1 cellular context compared by ENCODE assay signal in the genomic region with DNA sequence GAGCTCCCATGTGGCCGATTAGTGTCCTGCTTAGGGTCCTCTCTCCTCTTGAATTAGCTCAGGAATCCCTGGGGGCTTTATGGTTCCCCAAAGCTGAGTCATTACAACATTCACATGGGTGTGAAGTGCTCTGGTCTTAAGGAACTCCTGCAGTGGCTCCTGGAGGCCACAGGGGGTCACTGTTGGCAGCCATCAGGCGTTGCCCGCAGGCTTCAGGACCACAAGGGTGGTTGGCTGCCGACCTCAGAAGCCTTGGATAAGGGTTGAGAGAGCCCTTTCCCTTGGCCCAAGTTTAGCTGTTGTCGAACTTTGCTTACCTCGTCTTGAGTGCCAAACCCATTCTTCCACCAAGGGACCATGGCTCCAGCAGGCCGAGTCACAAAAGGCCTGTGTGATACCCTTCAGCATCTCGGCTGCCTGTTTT.
TF ChIP-seq lines count a peak whose summit lies in the region.

No MANE protein-coding gene starts in this region.

TF ChIP-seq in GM12878, 131 proteins besides CTCF, POLR2A, EP300 and RAD21 (continued from another document):
- TF ChIP-seq, protein P1, sequence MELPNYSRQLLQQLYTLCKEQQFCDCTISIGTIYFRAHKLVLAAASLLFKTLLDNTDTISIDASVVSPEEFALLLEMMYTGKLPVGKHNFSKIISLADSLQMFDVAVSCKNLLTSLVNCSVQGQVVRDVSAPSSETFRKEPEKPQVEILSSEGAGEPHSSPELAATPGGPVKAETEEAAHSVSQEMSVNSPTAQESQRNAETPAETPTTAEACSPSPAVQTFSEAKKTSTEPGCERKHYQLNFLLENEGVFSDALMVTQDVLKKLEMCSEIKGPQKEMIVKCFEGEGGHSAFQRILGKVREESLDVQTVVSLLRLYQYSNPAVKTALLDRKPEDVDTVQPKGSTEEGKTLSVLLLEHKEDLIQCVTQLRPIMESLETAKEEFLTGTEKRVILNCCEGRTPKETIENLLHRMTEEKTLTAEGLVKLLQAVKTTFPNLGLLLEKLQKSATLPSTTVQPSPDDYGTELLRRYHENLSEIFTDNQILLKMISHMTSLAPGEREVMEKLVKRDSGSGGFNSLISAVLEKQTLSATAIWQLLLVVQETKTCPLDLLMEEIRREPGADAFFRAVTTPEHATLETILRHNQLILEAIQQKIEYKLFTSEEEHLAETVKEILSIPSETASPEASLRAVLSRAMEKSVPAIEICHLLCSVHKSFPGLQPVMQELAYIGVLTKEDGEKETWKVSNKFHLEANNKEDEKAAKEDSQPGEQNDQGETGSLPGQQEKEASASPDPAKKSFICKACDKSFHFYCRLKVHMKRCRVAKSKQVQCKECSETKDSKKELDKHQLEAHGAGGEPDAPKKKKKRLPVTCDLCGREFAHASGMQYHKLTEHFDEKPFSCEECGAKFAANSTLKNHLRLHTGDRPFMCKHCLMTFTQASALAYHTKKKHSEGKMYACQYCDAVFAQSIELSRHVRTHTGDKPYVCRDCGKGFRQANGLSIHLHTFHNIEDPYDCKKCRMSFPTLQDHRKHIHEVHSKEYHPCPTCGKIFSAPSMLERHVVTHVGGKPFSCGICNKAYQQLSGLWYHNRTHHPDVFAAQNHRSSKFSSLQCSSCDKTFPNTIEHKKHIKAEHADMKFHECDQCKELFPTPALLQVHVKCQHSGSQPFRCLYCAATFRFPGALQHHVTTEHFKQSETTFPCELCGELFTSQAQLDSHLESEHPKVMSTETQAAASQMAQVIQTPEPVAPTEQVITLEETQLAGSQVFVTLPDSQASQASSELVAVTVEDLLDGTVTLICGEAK (IDR thresholded peaks at IDR 0.05; ENCODE audit: borderline replicate concordance) = no peak
- TF ChIP-seq, protein P2, sequence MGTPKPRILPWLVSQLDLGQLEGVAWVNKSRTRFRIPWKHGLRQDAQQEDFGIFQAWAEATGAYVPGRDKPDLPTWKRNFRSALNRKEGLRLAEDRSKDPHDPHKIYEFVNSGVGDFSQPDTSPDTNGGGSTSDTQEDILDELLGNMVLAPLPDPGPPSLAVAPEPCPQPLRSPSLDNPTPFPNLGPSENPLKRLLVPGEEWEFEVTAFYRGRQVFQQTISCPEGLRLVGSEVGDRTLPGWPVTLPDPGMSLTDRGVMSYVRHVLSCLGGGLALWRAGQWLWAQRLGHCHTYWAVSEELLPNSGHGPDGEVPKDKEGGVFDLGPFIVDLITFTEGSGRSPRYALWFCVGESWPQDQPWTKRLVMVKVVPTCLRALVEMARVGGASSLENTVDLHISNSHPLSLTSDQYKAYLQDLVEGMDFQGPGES (IDR thresholded peaks at IDR 0.05) = no peak
- TF ChIP-seq YY1 (IDR thresholded peaks at IDR 0.05; ENCODE audit: low read depth, low read length) = peak; percentile 78; the same call in 1 of the 2 replicates
- peak; percentile 98 for TF ChIP-seq MEF2B (IDR thresholded peaks at IDR 0.05; ENCODE audit: partially characterized antibody, poor library complexity, severe bottlenecking)
- TF ChIP-seq BCL11A (IDR thresholded peaks at IDR 0.05; ENCODE audit: low read depth, low read length) = peak; percentile 87
- peak; percentile 51; the same call in 1 of the 2 replicates for TF ChIP-seq SMC3 (IDR thresholded peaks at IDR 0.05; ENCODE audit: borderline replicate concordance, low read length)
- TF ChIP-seq ATF7 (IDR thresholded peaks at IDR 0.05; ENCODE audit: low read depth) = peak; percentile 38; the same call in 1 of the 2 replicates
- TF ChIP-seq TARDBP (IDR thresholded peaks at IDR 0.05; ENCODE audit: borderline replicate concordance) = no peak
- TF ChIP-seq SIX5 (IDR thresholded peaks at IDR 0.05; ENCODE audit: low read depth, low read length, severe bottlenecking) = no peak
- no peak for TF ChIP-seq WRNIP1 (IDR thresholded peaks at IDR 0.05; ENCODE audit: borderline replicate concordance, low read depth, low read length)
- TF ChIP-seq JUND (IDR thresholded peaks at IDR 0.05; ENCODE audit: low read depth, low read length) = 0 out of 2 replicates have a peak, but pooled peaks have one; percentile 27
- no peak for TF ChIP-seq SUPT20H (IDR thresholded peaks at IDR 0.05; ENCODE audit: borderline replicate concordance, control insufficient read depth, low read depth, low read length)
- TF ChIP-seq STAT3 (IDR thresholded peaks at IDR 0.05; ENCODE audit: low read depth, low read length) = no peak
- 0 out of 2 replicates have a peak, but pooled peaks have one; percentile 44 for TF ChIP-seq MEF2A (IDR thresholded peaks at IDR 0.05; ENCODE audit: insufficient read depth, low read depth, low read length)
- TF ChIP-seq GATAD2B (conservative IDR thresholded peaks at IDR 0.05; ENCODE audit: low read depth) = peak; percentile 48; the same call in 1 of the 2 replicates
- TF ChIP-seq MTA2 (IDR thresholded peaks at IDR 0.05; ENCODE audit: low read depth) = peak; percentile 68
- peak; percentile 73 for TF ChIP-seq IRF4 (IDR thresholded peaks at IDR 0.05; ENCODE audit: low read depth, low read length)
- peak; percentile 74 for TF ChIP-seq JUNB (IDR thresholded peaks at IDR 0.05)
- TF ChIP-seq ZNF384 (IDR thresholded peaks at IDR 0.05; ENCODE audit: borderline replicate concordance, low read depth, low read length) = no peak
- no peak for TF ChIP-seq SMARCA5 (IDR thresholded peaks at IDR 0.05)
- TF ChIP-seq NFYA (IDR thresholded peaks at IDR 0.05; ENCODE audit: borderline replicate concordance, low read depth, low read length) = no peak
- TF ChIP-seq FOXM1 (IDR thresholded peaks at IDR 0.05; ENCODE audit: low read depth, low read length) = peak; percentile 41; the same call in 1 of the 2 replicates
- TF ChIP-seq, protein P3, sequence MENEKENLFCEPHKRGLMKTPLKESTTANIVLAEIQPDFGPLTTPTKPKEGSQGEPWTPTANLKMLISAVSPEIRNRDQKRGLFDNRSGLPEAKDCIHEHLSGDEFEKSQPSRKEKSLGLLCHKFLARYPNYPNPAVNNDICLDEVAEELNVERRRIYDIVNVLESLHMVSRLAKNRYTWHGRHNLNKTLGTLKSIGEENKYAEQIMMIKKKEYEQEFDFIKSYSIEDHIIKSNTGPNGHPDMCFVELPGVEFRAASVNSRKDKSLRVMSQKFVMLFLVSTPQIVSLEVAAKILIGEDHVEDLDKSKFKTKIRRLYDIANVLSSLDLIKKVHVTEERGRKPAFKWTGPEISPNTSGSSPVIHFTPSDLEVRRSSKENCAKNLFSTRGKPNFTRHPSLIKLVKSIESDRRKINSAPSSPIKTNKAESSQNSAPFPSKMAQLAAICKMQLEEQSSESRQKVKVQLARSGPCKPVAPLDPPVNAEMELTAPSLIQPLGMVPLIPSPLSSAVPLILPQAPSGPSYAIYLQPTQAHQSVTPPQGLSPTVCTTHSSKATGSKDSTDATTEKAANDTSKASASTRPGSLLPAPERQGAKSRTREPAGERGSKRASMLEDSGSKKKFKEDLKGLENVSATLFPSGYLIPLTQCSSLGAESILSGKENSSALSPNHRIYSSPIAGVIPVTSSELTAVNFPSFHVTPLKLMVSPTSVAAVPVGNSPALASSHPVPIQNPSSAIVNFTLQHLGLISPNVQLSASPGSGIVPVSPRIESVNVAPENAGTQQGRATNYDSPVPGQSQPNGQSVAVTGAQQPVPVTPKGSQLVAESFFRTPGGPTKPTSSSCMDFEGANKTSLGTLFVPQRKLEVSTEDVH (IDR thresholded peaks at IDR 0.05; ENCODE audit: low read depth, partially characterized antibody) = no peak
- TF ChIP-seq IKZF1 (conservative IDR thresholded peaks at IDR 0.05) = peak; percentile 65
- TF ChIP-seq PAX5 (IDR thresholded peaks at IDR 0.05; ENCODE audit: borderline replicate concordance, low read depth, low read length) = 0 out of 2 replicates have a peak, but pooled peaks have one; percentile 34
- peak; percentile 30; the same call in 1 of the 2 replicates for TF ChIP-seq ZNF217 (IDR thresholded peaks at IDR 0.05)
- TF ChIP-seq IKZF2 (IDR thresholded peaks at IDR 0.05) = peak; percentile 61 to 69; a peak in 3 of 4 replicates
- no peak for TF ChIP-seq NBN (IDR thresholded peaks at IDR 0.05)
- TF ChIP-seq NFIC (IDR thresholded peaks at IDR 0.05; ENCODE audit: low read depth, low read length) = no peak
- no peak for TF ChIP-seq TAF1 (IDR thresholded peaks at IDR 0.05; ENCODE audit: borderline replicate concordance, low read depth, low read length)
- TF ChIP-seq DPF2 (IDR thresholded peaks at IDR 0.05) = peak; percentile 83; the same call in 1 of the 2 replicates
- peak; percentile 43; the same call in 1 of the 2 replicates for TF ChIP-seq BACH1 (IDR thresholded peaks at IDR 0.05; ENCODE audit: borderline replicate concordance)
- 0 out of 2 replicates have a peak, but pooled peaks have one; percentile 20 for TF ChIP-seq NR2F1 (conservative IDR thresholded peaks at IDR 0.05)
- TF ChIP-seq TCF3 (IDR thresholded peaks at IDR 0.05; ENCODE audit: borderline replicate concordance, insufficient read depth, low read depth, low read length) = no peak
